In genomic region chr22:24316264-24316663, GRCh38 we compare ENCODE assay signal across 4 cellular contexts. TPM values are rescaled to one million over a fixed set of nuclear protein-coding genes. Genes with fewer than 3 reads are reported as not detected.
A peak's percentile ranks its signal among the peaks of the same experiment; 100 is the strongest.
DNase-seq lines count a peak whose midpoint lies in the region; ATAC-seq and TF ChIP-seq lines count a peak whose summit lies in the region.
"Not testable (repeated sequence)": the region's sequence is repeated elsewhere in the genome, so short reads cannot be mapped to it uniquely, and the experiment has no call there.

No MANE protein-coding gene starts in this region.

- not testable (repeated sequence) for H3K9me3 ChIP-seq in WERI-Rb-1 (ENCODE audit: severe bottlenecking); gastroesophageal sphincter; left ventricle myocardium inferior (replicated peaks)

- not testable (repeated sequence) for H3K4me1 Mint-ChIP-seq in central memory CD8-positive, alpha-beta T cell

- ATAC-seq in central memory CD8-positive, alpha-beta T cell (replicated peaks; ENCODE audit: extremely low read depth, poor library complexity, severe bottlenecking); gastroesophageal sphincter: not testable (repeated sequence)

- H3K27ac ChIP-seq in WERI-Rb-1 (peak overlapping the region; percentile 70), gastroesophageal sphincter (peak overlapping the region in 3 of 4 donors; percentile 51 to 71 (median 63)), left ventricle myocardium inferior (replicated peaks) (peak overlapping the region; percentile 16)

- H3K27ac Mint-ChIP-seq in central memory CD8-positive, alpha-beta T cell (ENCODE audit: low read depth), result peak overlapping the region; percentile 11

- H3K36me3 ChIP-seq in WERI-Rb-1, result peaks cover 55% of the 10 kb centered on the region
- H3K36me3 ChIP-seq in gastroesophageal sphincter, result peaks cover 0 to 52% of the 10 kb centered on the region in 2 donors
- peaks cover 47% of the 10 kb centered on the region for H3K36me3 ChIP-seq in left ventricle myocardium inferior

- not testable (repeated sequence) for TF ChIP-seq CTCF in WERI-Rb-1 (IDR thresholded peaks at IDR 0.05; ENCODE audit: low read depth, low read length); gastroesophageal sphincter (IDR thresholded peaks at IDR 0.05); left ventricle myocardium inferior (IDR thresholded peaks at IDR 0.05; ENCODE audit: borderline replicate concordance)

- peaks cover 35% of the 10 kb centered on the region for H3K36me3 Mint-ChIP-seq in central memory CD8-positive, alpha-beta T cell (ENCODE audit: insufficient read depth)

- not testable (repeated sequence) for H3K9me3 Mint-ChIP-seq in central memory CD8-positive, alpha-beta T cell

- TF ChIP-seq EP300 in gastroesophageal sphincter (IDR thresholded peaks at IDR 0.05), result not testable (repeated sequence)

- H3K27me3 Mint-ChIP-seq in central memory CD8-positive, alpha-beta T cell, result not testable (repeated sequence)

- not testable (repeated sequence) for H3K4me3 ChIP-seq in WERI-Rb-1 (ENCODE audit: low read depth, low read length); gastroesophageal sphincter; left ventricle myocardium inferior

- intact Hi-C loops in left ventricle myocardium inferior (cut with micrococcal nuclease), result not testable (repeated sequence)

- H3K4me3 Mint-ChIP-seq in central memory CD8-positive, alpha-beta T cell, result not testable (repeated sequence)

- H3K27me3 ChIP-seq in WERI-Rb-1 (ENCODE audit: insufficient read depth, low read depth, severe bottlenecking); gastroesophageal sphincter; left ventricle myocardium inferior (ENCODE audit: low read depth): not testable (repeated sequence)

- not testable (repeated sequence) for TF ChIP-seq POLR2A in gastroesophageal sphincter (IDR thresholded peaks at IDR 0.05)

- not testable (repeated sequence) for DNase-seq in WERI-Rb-1; central memory CD8-positive, alpha-beta T cell (ENCODE audit: low spot score in 2 of 2); left ventricle myocardium inferior

- WGBS in gastroesophageal sphincter (ENCODE audit: low coverage in 1 of 2), 2 donors, result no CpG with 5 or more reads among the region's 6 CpGs

- peaks cover 10 to 54% (median 13%) of the 10 kb centered on the region in 3 donors for H3K4me1 ChIP-seq in gastroesophageal sphincter
- H3K4me1 ChIP-seq in left ventricle myocardium inferior, result peaks cover 22% of the 10 kb centered on the region

RNA-seq across cellular contexts. Expression of gene SPECC1L, which starts 45.6 kb away (rescaled TPM):
- total RNA-seq in gastroesophageal sphincter, result 100 to 1,000 TPM in 2 of 4 donors, 10 to 100 TPM in 2; 62.3 to 110 (median 92.5) TPM
- 51.9 TPM for total RNA-seq in left ventricle myocardium inferior

Comparison
In these comparisons a context has a peak if more than half of its experiments do, and no peak if none do; other contexts are left out.
1. H3K27ac ChIP-seq: peak in every context shown above with its lines; median percentile 70 in WERI-Rb-1; 63 in gastroesophageal sphincter; 16 in left ventricle myocardium inferior.